16 cellular contexts compared by ENCODE assay signal in genomic region chr5:153798830-153799229, GRCh38.
DNase-seq lines count a peak whose midpoint lies in the region; ATAC-seq and TF ChIP-seq lines count a peak whose summit lies in the region.
"Had no signal": no experiment of that assay in that cellular context is flagged by ENCODE, and none has a peak within 500 bp of the region (broad histone marks: within the 10 kb centered on the region; RNA-seq: fewer than 3 reads in every experiment).

No MANE protein-coding gene starts in this region.

- TF ChIP-seq CTCF in endothelial cell (IDR thresholded peaks at IDR 0.05; ENCODE audit: unreplicated experiment) (no peak), neural progenitor cell (IDR thresholded peaks at IDR 0.05) (no peak)

- peaks cover 8% of the 10 kb centered on the region for H3K27me3 Mint-ChIP-seq in endothelial cell (ENCODE audit: unreplicated experiment)
- H3K27me3 Mint-ChIP-seq in neural progenitor cell (ENCODE audit: insufficient read depth, low read depth) = peaks cover 10% of the 10 kb centered on the region
- H3K27me3 Mint-ChIP-seq: B cell; CD4-positive, alpha-beta T cell had no signal

- H3K27ac ChIP-seq in neural progenitor cell = no peak overlapping the region

- no peaks in the 10 kb centered on the region for H3K9me3 ChIP-seq in neural progenitor cell (ENCODE audit: low read depth)

- no peak overlapping the region for H3K4me3 ChIP-seq in neural progenitor cell
- H3K4me3 ChIP-seq: GM23338 had no signal

- H3K4me1 ChIP-seq in neural progenitor cell = no peaks in the 10 kb centered on the region

- ATAC-seq in HG02852 (IDR thresholded peaks at IDR 0.05; ENCODE audit: unreplicated experiment) = no peak
- ATAC-seq: GM23338 had no signal

- H3K9ac ChIP-seq in neural progenitor cell = no peak overlapping the region

- DNase-seq in NCI-H748 (lab: John Stamatoyannopoulos, UW; ENCODE audit: unreplicated experiment) = peak; percentile 26
- DNase-seq in NCI-H748 treated with DMSO at 0.1 percent for 48 hours (lab: John Stamatoyannopoulos, UW) = no peak
- DNase-seq in endothelial cell (ENCODE audit: low spot score) = no peak
- no peak for DNase-seq in neural progenitor cell (ENCODE audit: low spot score)
- no peak for DNase-seq in GM03348 (ENCODE audit: low spot score)
- no peak for DNase-seq in effector CD8-positive, alpha-beta T cell (lab: John Stamatoyannopoulos, UW)
- DNase-seq: C1 segment of cervical spinal cord; Calu3; CD4-positive, alpha-beta T cell; DMS153; DMS79 treated with DMSO at 0.1 percent for 48 hours; EL; H7 had no signal

- H3K4me3 Mint-ChIP-seq in endothelial cell (ENCODE audit: unreplicated experiment) (peak overlapping the region; percentile 42), neural progenitor cell (no peak overlapping the region)
- H3K4me3 Mint-ChIP-seq: B cell; CD4-positive, alpha-beta T cell; GM23338 had no signal

- no peaks in the 10 kb centered on the region for H4K20me1 ChIP-seq in neural progenitor cell (ENCODE audit: low read depth)

- H3K27me3 ChIP-seq in neural progenitor cell = no peaks in the 10 kb centered on the region

- no peak overlapping the region for H3K4me2 ChIP-seq in neural progenitor cell
- H3K4me2 ChIP-seq: GM23338 had no signal

- H3K27ac Mint-ChIP-seq in endothelial cell (ENCODE audit: unreplicated experiment) (no peak overlapping the region), neural progenitor cell (peak overlapping the region; percentile 55)
- H3K27ac Mint-ChIP-seq: B cell; CD4-positive, alpha-beta T cell; GM23338 had no signal

- peaks cover 14% of the 10 kb centered on the region for H3K36me3 Mint-ChIP-seq in endothelial cell (ENCODE audit: low read depth, unreplicated experiment)
- peaks cover 8% of the 10 kb centered on the region for H3K36me3 Mint-ChIP-seq in neural progenitor cell

- H3K4me1 Mint-ChIP-seq in endothelial cell (ENCODE audit: unreplicated experiment) = peaks cover 28% of the 10 kb centered on the region
- peaks cover 32% of the 10 kb centered on the region for H3K4me1 Mint-ChIP-seq in neural progenitor cell
- H3K4me1 Mint-ChIP-seq: B cell, GM23338 had no signal

- no peaks in the 10 kb centered on the region for H3K9me3 Mint-ChIP-seq in endothelial cell (ENCODE audit: unreplicated experiment)
- no peaks in the 10 kb centered on the region for H3K9me3 Mint-ChIP-seq in neural progenitor cell
- H3K9me3 Mint-ChIP-seq: CD4-positive, alpha-beta T cell; GM23338 had no signal

- H3K36me3 ChIP-seq in neural progenitor cell = no peaks in the 10 kb centered on the region

- no peaks in the 10 kb centered on the region for H3K79me2 ChIP-seq in neural progenitor cell (ENCODE audit: low read depth)

- no peak overlapping the region for H2AFZ ChIP-seq in neural progenitor cell (replicated peaks)
- H2AFZ ChIP-seq: GM23338 had no signal

- no peaks in the 10 kb centered on the region for H3F3A ChIP-seq in neural progenitor cell (ENCODE audit: low read depth)
